ENCODE assay signal across 1 cellular context in the genomic region with DNA sequence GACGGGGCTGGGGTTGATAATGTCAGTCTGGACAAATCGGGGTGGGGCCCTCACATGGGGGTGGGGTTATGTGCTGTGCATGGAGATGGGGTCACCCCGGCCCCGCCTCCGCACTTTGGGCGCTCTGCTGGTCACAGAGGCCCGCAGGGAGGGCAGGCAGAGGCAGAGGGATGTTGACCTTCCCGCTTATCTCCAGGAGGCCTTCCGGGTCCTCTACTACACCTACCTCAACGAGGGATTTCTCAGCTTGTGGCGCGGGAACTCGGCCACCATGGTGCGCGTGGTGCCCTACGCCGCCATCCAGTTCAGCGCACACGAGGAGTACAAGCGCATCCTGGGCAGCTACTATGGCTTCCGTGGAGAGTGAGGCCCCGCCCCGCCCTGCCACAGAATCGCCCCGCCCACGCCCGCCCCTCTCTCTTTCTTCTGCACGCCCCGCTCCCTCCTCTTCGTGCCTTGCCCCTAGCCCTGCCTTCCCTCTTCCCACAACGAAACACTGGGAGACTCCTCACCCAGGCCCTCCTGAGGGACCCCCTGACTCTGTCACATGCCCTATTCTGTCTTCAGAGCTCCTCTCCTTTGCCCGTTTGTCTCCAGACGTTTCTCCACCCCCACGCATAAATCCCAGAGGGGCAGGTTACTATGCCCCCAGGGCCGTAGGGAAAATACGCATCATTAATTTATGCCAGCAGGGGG.
TF ChIP-seq lines count a peak whose summit lies in the region.

No MANE protein-coding gene starts in this region.

TF ChIP-seq in HepG2, 621 proteins besides CTCF, POLR2A, EP300 and RAD21 (continued from another document):
- TF ChIP-seq RFXANK (CRISPR knock-in tag; IDR thresholded peaks at IDR 0.05): no peak
- peak; percentile 50; the same call in 1 of the 2 replicates for TF ChIP-seq THAP11 (CRISPR knock-in tag; IDR thresholded peaks at IDR 0.05)
- no peak for TF ChIP-seq ZNF451 (CRISPR knock-in tag; IDR thresholded peaks at IDR 0.05)
- TF ChIP-seq, protein P1, sequence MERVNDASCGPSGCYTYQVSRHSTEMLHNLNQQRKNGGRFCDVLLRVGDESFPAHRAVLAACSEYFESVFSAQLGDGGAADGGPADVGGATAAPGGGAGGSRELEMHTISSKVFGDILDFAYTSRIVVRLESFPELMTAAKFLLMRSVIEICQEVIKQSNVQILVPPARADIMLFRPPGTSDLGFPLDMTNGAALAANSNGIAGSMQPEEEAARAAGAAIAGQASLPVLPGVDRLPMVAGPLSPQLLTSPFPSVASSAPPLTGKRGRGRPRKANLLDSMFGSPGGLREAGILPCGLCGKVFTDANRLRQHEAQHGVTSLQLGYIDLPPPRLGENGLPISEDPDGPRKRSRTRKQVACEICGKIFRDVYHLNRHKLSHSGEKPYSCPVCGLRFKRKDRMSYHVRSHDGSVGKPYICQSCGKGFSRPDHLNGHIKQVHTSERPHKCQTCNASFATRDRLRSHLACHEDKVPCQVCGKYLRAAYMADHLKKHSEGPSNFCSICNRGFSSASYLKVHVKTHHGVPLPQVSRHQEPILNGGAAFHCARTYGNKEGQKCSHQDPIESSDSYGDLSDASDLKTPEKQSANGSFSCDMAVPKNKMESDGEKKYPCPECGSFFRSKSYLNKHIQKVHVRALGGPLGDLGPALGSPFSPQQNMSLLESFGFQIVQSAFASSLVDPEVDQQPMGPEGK (CRISPR knock-in tag; IDR thresholded peaks at IDR 0.05): peak; percentile 30; the same call in 1 of the 2 replicates
- TF ChIP-seq POLR2G (IDR thresholded peaks at IDR 0.05; ENCODE audit: low read depth, low read length): peak; percentile 65
- TF ChIP-seq, protein P2, sequence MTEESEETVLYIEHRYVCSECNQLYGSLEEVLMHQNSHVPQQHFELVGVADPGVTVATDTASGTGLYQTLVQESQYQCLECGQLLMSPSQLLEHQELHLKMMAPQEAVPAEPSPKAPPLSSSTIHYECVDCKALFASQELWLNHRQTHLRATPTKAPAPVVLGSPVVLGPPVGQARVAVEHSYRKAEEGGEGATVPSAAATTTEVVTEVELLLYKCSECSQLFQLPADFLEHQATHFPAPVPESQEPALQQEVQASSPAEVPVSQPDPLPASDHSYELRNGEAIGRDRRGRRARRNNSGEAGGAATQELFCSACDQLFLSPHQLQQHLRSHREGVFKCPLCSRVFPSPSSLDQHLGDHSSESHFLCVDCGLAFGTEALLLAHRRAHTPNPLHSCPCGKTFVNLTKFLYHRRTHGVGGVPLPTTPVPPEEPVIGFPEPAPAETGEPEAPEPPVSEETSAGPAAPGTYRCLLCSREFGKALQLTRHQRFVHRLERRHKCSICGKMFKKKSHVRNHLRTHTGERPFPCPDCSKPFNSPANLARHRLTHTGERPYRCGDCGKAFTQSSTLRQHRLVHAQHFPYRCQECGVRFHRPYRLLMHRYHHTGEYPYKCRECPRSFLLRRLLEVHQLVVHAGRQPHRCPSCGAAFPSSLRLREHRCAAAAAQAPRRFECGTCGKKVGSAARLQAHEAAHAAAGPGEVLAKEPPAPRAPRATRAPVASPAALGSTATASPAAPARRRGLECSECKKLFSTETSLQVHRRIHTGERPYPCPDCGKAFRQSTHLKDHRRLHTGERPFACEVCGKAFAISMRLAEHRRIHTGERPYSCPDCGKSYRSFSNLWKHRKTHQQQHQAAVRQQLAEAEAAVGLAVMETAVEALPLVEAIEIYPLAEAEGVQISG (CRISPR knock-in tag; IDR thresholded peaks at IDR 0.05): no peak
- no peak for TF ChIP-seq SETDB1 (CRISPR knock-in tag; IDR thresholded peaks at IDR 0.05; ENCODE audit: borderline replicate concordance)
- 0 out of 2 replicates have a peak, but pooled peaks have one; percentile 32 for TF ChIP-seq HNRNPL (IDR thresholded peaks at IDR 0.05; ENCODE audit: low read depth, low read length)
- TF ChIP-seq ZNF567 (CRISPR knock-in tag; IDR thresholded peaks at IDR 0.05; ENCODE audit: borderline replicate concordance): no peak
- TF ChIP-seq POLR2AphosphoS5 (IDR thresholded peaks at IDR 0.05; ENCODE audit: low read depth, low read length): peak; percentile 52; the same call in 1 of the 2 replicates
- TF ChIP-seq NFKB2 (CRISPR knock-in tag; IDR thresholded peaks at IDR 0.05; ENCODE audit: borderline replicate concordance): peak; percentile 30; the same call in 1 of the 2 replicates
- no peak for TF ChIP-seq CREBL2 (CRISPR knock-in tag; IDR thresholded peaks at IDR 0.05; ENCODE audit: borderline replicate concordance)
- TF ChIP-seq, protein P3, sequence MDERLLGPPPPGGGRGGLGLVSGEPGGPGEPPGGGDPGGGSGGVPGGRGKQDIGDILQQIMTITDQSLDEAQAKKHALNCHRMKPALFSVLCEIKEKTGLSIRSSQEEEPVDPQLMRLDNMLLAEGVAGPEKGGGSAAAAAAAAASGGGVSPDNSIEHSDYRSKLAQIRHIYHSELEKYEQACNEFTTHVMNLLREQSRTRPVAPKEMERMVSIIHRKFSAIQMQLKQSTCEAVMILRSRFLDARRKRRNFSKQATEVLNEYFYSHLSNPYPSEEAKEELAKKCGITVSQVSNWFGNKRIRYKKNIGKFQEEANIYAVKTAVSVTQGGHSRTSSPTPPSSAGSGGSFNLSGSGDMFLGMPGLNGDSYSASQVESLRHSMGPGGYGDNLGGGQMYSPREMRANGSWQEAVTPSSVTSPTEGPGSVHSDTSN (CRISPR knock-in tag; IDR thresholded peaks at IDR 0.05): no peak
- peak; percentile 27; the same call in 1 of the 2 replicates for TF ChIP-seq ZNF614 (CRISPR knock-in tag; IDR thresholded peaks at IDR 0.05; ENCODE audit: borderline replicate concordance)
- TF ChIP-seq ZNF350 (CRISPR knock-in tag; IDR thresholded peaks at IDR 0.05; ENCODE audit: borderline replicate concordance, low read depth): no peak
- TF ChIP-seq HNF1B (CRISPR knock-in tag; IDR thresholded peaks at IDR 0.05): 0 out of 2 replicates have a peak, but pooled peaks have one; percentile 10
- TF ChIP-seq MTA3 (CRISPR knock-in tag; IDR thresholded peaks at IDR 0.05): no peak
